In genomic region chr15:50819344-50819743, GRCh38 we compare ENCODE assay signal across 23 cellular contexts.
"Had no signal": no experiment of that assay in that cellular context is flagged by ENCODE, and none has a peak within 500 bp of the region (broad histone marks: within the 10 kb centered on the region; RNA-seq: fewer than 3 reads in every experiment).

No MANE protein-coding gene starts in this region.

- H3K4me3 Mint-ChIP-seq: activated B cell treated with CpG ODN at 0.5 μM for 24 hours; activated CD4-positive, alpha-beta memory T cell treated with anti-CD3 and anti-CD28 coated beads for 36 hours; activated CD4-positive, alpha-beta T cell treated with anti-CD3 and anti-CD28 coated beads, Interleukin-2, amount 10 ng/mL, durations not matched to agents 7 days and 5 days; activated naive CD4-positive, alpha-beta T cell treated with anti-CD3 and anti-CD28 coated beads for 36 hours; activated naive CD8-positive, alpha-beta T cell; activated T-cell treated with anti-CD3 and anti-CD28 coated beads, Interleukin-2, amount 50 U/mL, for 4 hours; T-helper 17 cell had no signal

- H3K4me1 Mint-ChIP-seq: activated B cell treated with CpG ODN at 0.5 μM for 24 hours; activated CD4-positive, alpha-beta T cell treated with anti-CD3 and anti-CD28 coated beads, Interleukin-2, amount 10 ng/mL, durations not matched to agents 7 days and 5 days had no signal

- H3K27ac Mint-ChIP-seq: activated B cell treated with CpG ODN at 0.5 μM for 24 hours; activated CD4-positive, alpha-beta memory T cell treated with anti-CD3 and anti-CD28 coated beads for 36 hours; activated CD4-positive, alpha-beta T cell treated with anti-CD3 and anti-CD28 coated beads, Interleukin-2, amount 10 ng/mL, durations not matched to agents 7 days and 5 days; activated naive CD4-positive, alpha-beta T cell treated with anti-CD3 and anti-CD28 coated beads for 36 hours; activated naive CD8-positive, alpha-beta T cell; T-helper 17 cell had no signal

- H3K36me3 Mint-ChIP-seq: activated CD4-positive, alpha-beta memory T cell treated with anti-CD3 and anti-CD28 coated beads for 36 hours; activated naive CD8-positive, alpha-beta T cell had no signal

- DNase-seq: activated B cell treated with CpG ODN at 0.5 μM for 24 hours; activated CD4-positive, alpha-beta memory T cell treated with anti-CD3 and anti-CD28 coated beads for 36 hours; activated CD4-positive, alpha-beta T cell treated with anti-CD3 and anti-CD28 coated beads, Interleukin-2, amount 10 ng/mL, durations not matched to agents 7 days and 5 days; activated CD8-positive, alpha-beta memory T cell treated with anti-CD3 and anti-CD28 coated beads for 24 hours; activated gamma-delta T cell; activated naive CD4-positive, alpha-beta T cell treated with anti-CD3 and anti-CD28 coated beads for 36 hours; activated T-cell treated with anti-CD3 and anti-CD28 coated beads, Interleukin-2, amount 50 U/mL, for 4 hours; aorta; caudate nucleus; MG63; NCI-H1105; NCI-H1436; NCI-H1694 treated with DMSO at 0.1 percent for 48 hours; NCI-H2029 treated with DMSO at 0.1 percent for 48 hours; NCI-H446; NCI-H524; PC-3; SHP77; T-helper 17 cell; T-helper 9 cell had no signal

- H3K9me3 Mint-ChIP-seq: activated B cell treated with CpG ODN at 0.5 μM for 24 hours; activated CD4-positive, alpha-beta memory T cell treated with anti-CD3 and anti-CD28 coated beads for 36 hours; activated CD4-positive, alpha-beta T cell treated with anti-CD3 and anti-CD28 coated beads, Interleukin-2, amount 10 ng/mL, durations not matched to agents 7 days and 5 days; activated naive CD4-positive, alpha-beta T cell treated with anti-CD3 and anti-CD28 coated beads for 36 hours; activated T-cell treated with anti-CD3 and anti-CD28 coated beads, Interleukin-2, amount 50 U/mL, for 4 hours had no signal

- ATAC-seq: activated T-cell treated with anti-CD3 and anti-CD28 coated beads, Interleukin-2, amount 50 U/mL, for 4 hours; PC-3; T-helper 17 cell had no signal

- H3K27ac ChIP-seq: breast epithelium, SJSA1 had no signal
